Comparison of ENCODE assay signal across 24 cellular contexts in genomic region chr4:1404573-1405248, GRCh38. TPM values are rescaled to one million over a fixed set of nuclear protein-coding genes. Genes with fewer than 3 reads are reported as not detected.
DNase-seq lines count a peak whose midpoint lies in the region; ATAC-seq, FAIRE-seq and TF ChIP-seq lines count a peak whose summit lies in the region.
"Had no signal": no experiment of that assay in that cellular context is flagged by ENCODE, and none has a peak within 500 bp of the region (broad histone marks: within the 10 kb centered on the region; RNA-seq: fewer than 3 reads in every experiment).

No MANE protein-coding gene starts in this region.

- H3K9me3 ChIP-seq in right lobe of liver (no peaks in the 10 kb centered on the region), HepG2 (ENCODE audit: low read length) (no peaks in the 10 kb centered on the region), kidney (ENCODE audit: control insufficient read depth in 1 of 2, low read length in 2 of 2) (no peaks in the 10 kb centered on the region)
- H3K9me3 ChIP-seq: esophagus muscularis mucosa, ovary had no signal

- 2% methylated on average over 10 of the region's 54 CpGs for WGBS in right lobe of liver (ENCODE audit: insufficient coverage, low coverage, low lambda C conversion rate, missing lambda C conversion rate)
- 71% methylated on average over 15 of the region's 54 CpGs for WGBS in HepG2 (ENCODE audit: low lambda C conversion rate)

- TF ChIP-seq EP300 in HepG2 (IDR thresholded peaks at IDR 0.05; ENCODE audit: low read depth in 2 of 2, low read length in 2 of 2) (no peak), HepG2 (CRISPR knock-in tag; IDR thresholded peaks at IDR 0.05; ENCODE audit: borderline replicate concordance) (no peak)

- no peak for FAIRE-seq in HepG2 (lab: Jason Lieb, UNC)
- FAIRE-seq in kidney (lab: Jason Lieb, UNC), result no peak
- FAIRE-seq: GM12878 had no signal

- H3K36me3 ChIP-seq in right lobe of liver (no peaks in the 10 kb centered on the region), HepG2 (replicated peaks in 1 of 2; ENCODE audit: control insufficient read depth in 1 of 2, insufficient read depth in 2 of 2, low read length in 2 of 2) (no peaks in the 10 kb centered on the region), kidney (ENCODE audit: control insufficient read depth in 1 of 2, insufficient read depth in 2 of 2, low read length in 2 of 2) (no peaks in the 10 kb centered on the region)
- H3K36me3 ChIP-seq: BLaER1, brain microvascular endothelial cell, esophagus muscularis mucosa, ovary had no signal

- H3K79me2 ChIP-seq in HepG2 (ENCODE audit: insufficient read depth, low read length), result no peaks in the 10 kb centered on the region

- no peak overlapping the region for H2AFZ ChIP-seq in HepG2 (ENCODE audit: low read length)

- H3K27me3 Mint-ChIP-seq in T-helper 1 cell treated with Interleukin-12 subunit alpha and Interleukin-12 subunit beta and Interleukin-4 antibody, amounts not matched to agents 30 μg/mL and 1 μg/mL, for 36 hours (ENCODE audit: low read depth), result peaks cover 41% of the 10 kb centered on the region

- H3K9me3 Mint-ChIP-seq in T-helper 1 cell treated with Interleukin-12 subunit alpha and Interleukin-12 subunit beta and Interleukin-4 antibody, amounts not matched to agents 30 μg/mL and 1 μg/mL, for 36 hours, result no peaks in the 10 kb centered on the region

- TF ChIP-seq POLR2A in right lobe of liver (IDR thresholded peaks at IDR 0.05), result no peak
- TF ChIP-seq POLR2A in HepG2 (IDR thresholded peaks at IDR 0.05; ENCODE audit: insufficient read depth in 1 of 2, low read depth in 2 of 2, low read length in 2 of 2), result no peak

- in situ Hi-C loops in HepG2 (cut with HindIII; ENCODE audit: extremely low pct_ligation_motif_present, low pct_unique_long_range_greater_than_20kb), result no loop called here

- H3K4me3 Mint-ChIP-seq in T-helper 1 cell treated with Interleukin-12 subunit alpha and Interleukin-12 subunit beta and Interleukin-4 antibody, amounts not matched to agents 30 μg/mL and 1 μg/mL, for 36 hours, result peak overlapping the region; percentile 44

- peaks cover 3 to 33% of the 10 kb centered on the region in 2 donors for H3K27me3 ChIP-seq in right lobe of liver
- peaks cover 4 to 26% of the 10 kb centered on the region in 2 experiments for H3K27me3 ChIP-seq in HepG2 (ENCODE audit: control insufficient read depth in 1 of 2, insufficient read depth in 2 of 2, low read length in 2 of 2)
- H3K27me3 ChIP-seq: BLaER1 had no signal

- no peak for TF ChIP-seq CTCF in right lobe of liver (IDR thresholded peaks at IDR 0.05)
- no peak for TF ChIP-seq CTCF in HepG2 (CRISPR knock-in tag; IDR thresholded peaks at IDR 0.05)
- TF ChIP-seq CTCF in kidney (IDR thresholded peaks at IDR 0.05; ENCODE audit: borderline replicate concordance, extremely low read depth, insufficient read depth), result no peak

- H3K4me2 ChIP-seq in HepG2 (ENCODE audit: low read depth, low read length), result no peak overlapping the region
- H3K4me2 ChIP-seq: BLaER1 had no signal

- TF ChIP-seq RAD21 in HepG2 (CRISPR knock-in tag; IDR thresholded peaks at IDR 0.05), result no peak

- no peaks in the 10 kb centered on the region for H3K4me1 ChIP-seq in right lobe of liver
- no peaks in the 10 kb centered on the region for H3K4me1 ChIP-seq in HepG2 (ENCODE audit: insufficient read depth, low read length)
- peaks cover 0 to 4% of the 10 kb centered on the region in 2 donors for H3K4me1 ChIP-seq in kidney (ENCODE audit: control insufficient read depth in 1 of 2, insufficient read depth in 1 of 2, low read depth in 1 of 2, low read length in 2 of 2)
- H3K4me1 ChIP-seq: BLaER1 had no signal

- H3K4me3 ChIP-seq in right lobe of liver (no peak overlapping the region), HepG2 (replicated peaks in 1 of 3; ENCODE audit: insufficient read depth in 1 of 3, low read depth in 2 of 3, low read length in 3 of 3) (no peak overlapping the region), kidney (ENCODE audit: low read length in 2 of 2) (no peak overlapping the region)
- H3K4me3 ChIP-seq: BLaER1, GM12878, lung, ovary had no signal

- peak in 2 of 3 donors; percentile 34 to 36 for DNase-seq in right lobe of liver
- no peak for DNase-seq in HepG2 (ENCODE audit: low spot score)
- DNase-seq in kidney, result peak; percentile 58
- DNase-seq in SIG-M5 treated with dmso at 0.1 percent for 504 hours (lab: John Stamatoyannopoulos, UW; ENCODE audit: unreplicated experiment), result no peak
- no peak for DNase-seq in NCI-H187 (lab: John Stamatoyannopoulos, UW)
- DNase-seq: activated CD8-positive, alpha-beta memory T cell treated with anti-CD3 and anti-CD28 coated beads, Interleukin-2, amount 50 U/mL, for 4 hours; brain microvascular endothelial cell; dermis blood vessel endothelial cell; NCI-H1105 treated with DMSO at 0.1 percent for 48 hours; NCI-H526 treated with DMSO at 0.1 percent for 48 hours; ovary; SIG-M5; stimulated activated CD4-positive, alpha-beta T cell treated with anti-CD3 and anti-CD28 coated beads, Interleukin-4, amount 100 ng/mL, for 1 hour; substantia nigra had no signal

- ATAC-seq in right lobe of liver (no peak), HepG2 (no peak), GM21529 (IDR thresholded peaks at IDR 0.05; ENCODE audit: unreplicated experiment) (no peak)
- ATAC-seq: GM12878 had no signal

- peaks cover 4% of the 10 kb centered on the region for H3K4me1 Mint-ChIP-seq in T-helper 1 cell treated with Interleukin-12 subunit alpha and Interleukin-12 subunit beta and Interleukin-4 antibody, amounts not matched to agents 30 μg/mL and 1 μg/mL, for 36 hours (ENCODE audit: low read depth)

- H3K36me3 Mint-ChIP-seq in T-helper 1 cell treated with Interleukin-12 subunit alpha and Interleukin-12 subunit beta and Interleukin-4 antibody, amounts not matched to agents 30 μg/mL and 1 μg/mL, for 36 hours (ENCODE audit: low read depth), result peaks cover 5% of the 10 kb centered on the region
- H3K36me3 Mint-ChIP-seq: activated naive CD8-positive, alpha-beta T cell had no signal

- no peaks in the 10 kb centered on the region for H4K20me1 ChIP-seq in HepG2 (ENCODE audit: insufficient read depth, low read length)
- H4K20me1 ChIP-seq: BLaER1 had no signal

- intact Hi-C loops in right lobe of liver (cut with DNase I) (no loop called here), HepG2 (cut with micrococcal nuclease; ENCODE audit: unreplicated experiment) (no loop called here), kidney (cut with DNase I) (no loop called here)

- POLR2A ChIA-PET in HepG2 (lab: Yijun Ruan, JAX), result no interaction called here

- H3K27ac ChIP-seq in right lobe of liver (no peak overlapping the region), HepG2 (ENCODE audit: extremely low read length, insufficient read depth, low read length) (no peak overlapping the region), kidney (ENCODE audit: low read depth in 2 of 2, low read length in 2 of 2) (no peak overlapping the region)
- H3K27ac ChIP-seq: BLaER1, brain microvascular endothelial cell, esophagus muscularis mucosa, ovary had no signal

- H3K9ac ChIP-seq in HepG2 (ENCODE audit: insufficient read depth, low read depth, low read length) (no peak overlapping the region), kidney (ENCODE audit: low read length in 2 of 2) (no peak overlapping the region)
- H3K9ac ChIP-seq: BLaER1 had no signal

- H3K27ac Mint-ChIP-seq in T-helper 1 cell treated with Interleukin-12 subunit alpha and Interleukin-12 subunit beta and Interleukin-4 antibody, amounts not matched to agents 30 μg/mL and 1 μg/mL, for 36 hours, result peak overlapping the region; percentile 80
- H3K27ac Mint-ChIP-seq: activated naive CD8-positive, alpha-beta T cell had no signal

- no TSS peak for BruUV-seq in HepG2 (replicated peaks; lab: Mats Ljungman, UMichigan)

- CTCF ChIA-PET in HepG2 (lab: Yijun Ruan, JAX; ENCODE audit: low intra/inter-chr PET ratio, low total read pairs), result no interaction called here

RNA-seq across cellular contexts. Expression of gene NKX1-1, which starts 1.5 kb away (rescaled TPM):
- total RNA-seq in right lobe of liver (not detected), HepG2 (2016; rRNA removed; fragmentation: Illumina TruSeq; extraction: Trizol) (not detected in 2 replicates), kidney (not detected)
- not detected in 2 replicates for total RNA-seq in HepG2 (2016; cell fraction: cytosol; rRNA removed; fragmentation: Illumina TruSeq; extraction: Trizol; ENCODE audit: low read depth)
- total RNA-seq in HepG2 (2016; cell fraction: insoluble cytoplasmic fraction; rRNA removed; fragmentation: Illumina TruSeq; extraction: Trizol), result not detected in 2 replicates
- not detected in 2 replicates for total RNA-seq in HepG2 (2016; cell fraction: membrane; rRNA removed; fragmentation: Illumina TruSeq; extraction: Trizol)
- not detected in 2 replicates for total RNA-seq in HepG2 (2016; cell fraction: nucleus; rRNA removed; fragmentation: Illumina TruSeq; extraction: Trizol)
- polyA plus RNA-seq in HepG2 (2011; rRNA removed) (not detected in 2 replicates), kidney (ENCODE audit: insufficient read depth, low read depth, low replicate concordance) (not detected)
- polyA plus RNA-seq in HepG2 (2011; cell fraction: cytosol; rRNA removed), result not detected in 2 replicates
- not detected in 2 replicates for polyA plus RNA-seq in HepG2 (2011; cell fraction: nucleus; rRNA removed)
- polyA plus RNA-seq in HepG2 (2012), result not detected in 2 replicates
- polyA plus RNA-seq in HepG2 (2016; cell fraction: cytosol; fragmentation: Illumina TruSeq; extraction: Trizol; ENCODE audit: low read depth), result not detected in 2 replicates
- polyA plus RNA-seq in HepG2 (2016; cell fraction: insoluble cytoplasmic fraction; fragmentation: Illumina TruSeq; extraction: Trizol; ENCODE audit: low read depth), result not detected in 2 replicates
- not detected in 2 replicates for polyA plus RNA-seq in HepG2 (2016; cell fraction: membrane; fragmentation: Illumina TruSeq; extraction: Trizol; ENCODE audit: low read depth)
- not detected in 2 replicates for polyA plus RNA-seq in HepG2 (2016; cell fraction: nucleus; fragmentation: Illumina TruSeq; extraction: Trizol; ENCODE audit: insufficient read depth, low read depth)
- not detected in 2 replicates for polyA minus RNA-seq in HepG2 (2011; rRNA and poly(A)+ RNA removed; ENCODE audit: low replicate concordance)
- not detected in 2 replicates for polyA minus RNA-seq in HepG2 (2011; cell fraction: cytosol; rRNA and poly(A)+ RNA removed)
- not detected in 2 replicates for polyA minus RNA-seq in HepG2 (2011; cell fraction: nucleus; rRNA and poly(A)+ RNA removed)
- total RNA-seq: dermis blood vessel endothelial cell, esophagus muscularis mucosa, G401, GM12878, LHCN-M2, lung, ovary, skeletal muscle tissue had no signal
- polyA plus RNA-seq: GM12878, lung, ovary had no signal

RNA-seq across cellular contexts. Expression of gene UVSSA, which starts 57.7 kb away (rescaled TPM):
- total RNA-seq in right lobe of liver (10 to 100 TPM in 3 of 6 experiments, 1 to 10 TPM in 3; 9.1 to 14.5 (median 11.3) TPM), HepG2 (2016; rRNA removed; fragmentation: Illumina TruSeq; extraction: Trizol) (4.6 and 4.8 TPM in 2 replicates), kidney (32.5 TPM)
- total RNA-seq in HepG2 (2016; cell fraction: cytosol; rRNA removed; fragmentation: Illumina TruSeq; extraction: Trizol; ENCODE audit: low read depth), result 2.3 and 4.1 TPM in 2 replicates
- total RNA-seq in HepG2 (2016; cell fraction: insoluble cytoplasmic fraction; rRNA removed; fragmentation: Illumina TruSeq; extraction: Trizol), result 3.7 and 4.7 TPM in 2 replicates
- 2.9 and 3.9 TPM in 2 replicates for total RNA-seq in HepG2 (2016; cell fraction: membrane; rRNA removed; fragmentation: Illumina TruSeq; extraction: Trizol)
- 6.9 and 7.1 TPM in 2 replicates for total RNA-seq in HepG2 (2016; cell fraction: nucleus; rRNA removed; fragmentation: Illumina TruSeq; extraction: Trizol)
- polyA plus RNA-seq in HepG2 (2011; rRNA removed) (8.4 and 8.6 TPM in 2 replicates), kidney (ENCODE audit: insufficient read depth, low read depth, low replicate concordance) (5.2 TPM)
- polyA plus RNA-seq in HepG2 (2011; cell fraction: cytosol; rRNA removed), result 3.0 and 4.1 TPM in 2 replicates
- 80.9 and 90.3 TPM in 2 replicates for polyA plus RNA-seq in HepG2 (2011; cell fraction: nucleus; rRNA removed)
- polyA plus RNA-seq in HepG2 (2012), result 7.1 and 7.7 TPM in 2 replicates
- 0.16 and 0.25 TPM in 2 replicates for polyA plus RNA-seq in HepG2 (2016; cell fraction: cytosol; fragmentation: Illumina TruSeq; extraction: Trizol; ENCODE audit: low read depth)
- 3.8 and 4.8 TPM in 2 replicates for polyA plus RNA-seq in HepG2 (2016; cell fraction: insoluble cytoplasmic fraction; fragmentation: Illumina TruSeq; extraction: Trizol; ENCODE audit: low read depth)
- 0.59 and 0.60 TPM in 2 replicates for polyA plus RNA-seq in HepG2 (2016; cell fraction: membrane; fragmentation: Illumina TruSeq; extraction: Trizol; ENCODE audit: low read depth)
- 29.2 and 29.8 TPM in 2 replicates for polyA plus RNA-seq in HepG2 (2016; cell fraction: nucleus; fragmentation: Illumina TruSeq; extraction: Trizol; ENCODE audit: insufficient read depth, low read depth)
- 3.9 and 14.3 TPM in 2 replicates for polyA minus RNA-seq in HepG2 (2011; rRNA and poly(A)+ RNA removed; ENCODE audit: low replicate concordance)
- polyA minus RNA-seq in HepG2 (2011; cell fraction: cytosol; rRNA and poly(A)+ RNA removed), result 3.6 and 4.4 TPM in 2 replicates
- 18.8 and 20.2 TPM in 2 replicates for polyA minus RNA-seq in HepG2 (2011; cell fraction: nucleus; rRNA and poly(A)+ RNA removed)

Comparison
In these comparisons a context has a peak if more than half of its experiments do, and no peak if none do; other contexts are left out.
1. DNase-seq: peak in right lobe of liver (2 of 3) and kidney (single experiment); none in HepG2 (single experiment), SIG-M5 treated with dmso at 0.1 percent for 504 hours (single experiment) and NCI-H187 (0 of 2).